ENCODE assay signal across 18 cellular contexts in the genomic region with DNA sequence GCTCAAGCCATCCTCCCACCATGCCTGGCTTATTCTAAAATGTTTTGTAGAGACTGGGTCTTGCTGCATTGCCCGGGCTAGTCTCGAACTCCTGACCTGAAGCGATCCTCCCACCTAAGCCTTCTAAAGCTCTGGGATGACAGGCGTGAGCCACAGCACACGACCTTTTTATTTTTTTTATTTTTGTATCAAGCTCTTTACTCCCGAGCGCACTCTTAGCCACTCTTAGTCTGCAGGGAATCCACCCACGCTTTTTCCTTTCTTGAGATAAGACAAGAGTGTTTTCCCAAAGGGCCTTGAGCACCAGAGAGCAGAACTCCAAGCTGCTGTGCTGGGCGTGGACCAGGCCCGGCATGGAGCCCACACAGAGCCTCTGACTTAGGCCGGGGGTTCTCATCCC. TPM values are rescaled to one million over a fixed set of nuclear protein-coding genes. Genes with fewer than 3 reads are reported as not detected.
A peak's percentile ranks its signal among the peaks of the same experiment; 100 is the strongest.
DNase-seq lines count a peak whose midpoint lies in the region; ATAC-seq and TF ChIP-seq lines count a peak whose summit lies in the region.
"Had no signal": no experiment of that assay in that cellular context is flagged by ENCODE, and none has a peak within 500 bp of the region (broad histone marks: within the 10 kb centered on the region; RNA-seq: fewer than 3 reads in every experiment).

No MANE protein-coding gene starts in this region.

- H3K27me3 Mint-ChIP-seq in mesothelial cell of epicardium (ENCODE audit: low read depth): no peaks in the 10 kb centered on the region

- peak overlapping the region; percentile 79 for H3K27ac Mint-ChIP-seq in mesothelial cell of epicardium
- H3K27ac Mint-ChIP-seq: activated naive CD4-positive, alpha-beta T cell treated with anti-CD3 and anti-CD28 coated beads, Interleukin-2, amount 50 U/mL, for 72 hours; CD4-positive, CD25-positive, alpha-beta regulatory T cell had no signal

- ATAC-seq in Right ventricle myocardium superior (ENCODE audit: poor library complexity): peak; percentile 93
- ATAC-seq: activated naive CD4-positive, alpha-beta T cell treated with anti-CD3 and anti-CD28 coated beads, Interleukin-2, amount 50 U/mL, for 72 hours; Panc1 had no signal

- TF ChIP-seq CTCF in fibroblast of villous mesenchyme (IDR thresholded peaks at IDR 0.05; ENCODE audit: insufficient read depth, low read depth, low read length): no peak
- TF ChIP-seq CTCF in mesothelial cell of epicardium (IDR thresholded peaks at IDR 0.05; ENCODE audit: unreplicated experiment): no peak

- intact Hi-C loops in Right ventricle myocardium superior (cut with DNase I): no loop called here
- intact Hi-C loops in cardiac septum (cut with DNase I): no loop called here

- H3K4me1 Mint-ChIP-seq in mesothelial cell of epicardium: peaks cover 7% of the 10 kb centered on the region
- H3K4me1 Mint-ChIP-seq: CD4-positive, CD25-positive, alpha-beta regulatory T cell had no signal

- H3K4me3 Mint-ChIP-seq in mesothelial cell of epicardium: no peak overlapping the region
- H3K4me3 Mint-ChIP-seq: CD4-positive, CD25-positive, alpha-beta regulatory T cell had no signal

- H3K9me3 Mint-ChIP-seq in mesothelial cell of epicardium: peaks cover 6% of the 10 kb centered on the region

- DNase-seq in Right ventricle myocardium superior (peak; percentile 62), cardiac septum (ENCODE audit: low spot score) (no peak), fibroblast of villous mesenchyme (ENCODE audit: low read depth) (peak; percentile 48), mesothelial cell of epicardium (ENCODE audit: low spot score in 2 of 2, unreplicated experiment in 2 of 2) (no peak), middle frontal gyrus (ENCODE audit: extremely low spot score, low spot score) (no peak), Kasumi-1 (lab: John Stamatoyannopoulos, UW) (no peak)
- no peak for DNase-seq in NK-92 treated with Interleukin-12 subunit alpha and Interleukin-12 subunit beta, amount 100 ng/mL, for 24 hours (lab: John Stamatoyannopoulos, UW)
- no peak for DNase-seq in activated CD8-positive, alpha-beta memory T cell treated with anti-CD3 and anti-CD28 coated beads, Interleukin-2, amount 50 U/mL, for 4 hours
- DNase-seq: activated CD4-positive, alpha-beta T cell treated with anti-CD3 and anti-CD28 coated beads, Interleukin-2, amount 50 U/mL, for 1 hour; CD4-positive, CD25-positive, alpha-beta regulatory T cell; DMS79 treated with DMSO at 0.1 percent for 48 hours; effector CD4-positive, alpha-beta T cell; hypothalamus; kidney glomerular epithelial cell; NCI-H82 had no signal

- H3K4me3 ChIP-seq in fibroblast of villous mesenchyme (ENCODE audit: low read depth, low read length): no peak overlapping the region
- H3K4me3 ChIP-seq: smooth muscle cell had no signal

- H3K36me3 Mint-ChIP-seq in mesothelial cell of epicardium: no peaks in the 10 kb centered on the region
- H3K36me3 Mint-ChIP-seq: activated naive CD4-positive, alpha-beta T cell treated with anti-CD3 and anti-CD28 coated beads, Interleukin-2, amount 50 U/mL, for 72 hours had no signal

RNA-seq across cellular contexts. Expression of gene MAP1LC3B2, which starts 23.4 kb away (rescaled TPM):
- total RNA-seq in Right ventricle myocardium superior (4.1 TPM), cardiac septum (1.9 TPM), fibroblast of villous mesenchyme (0.32 and 0.43 TPM in 2 replicates), mesothelial cell of epicardium (4.5 to 7.1 TPM (median 5.4 TPM) in 3 replicates)

Comparison
In these comparisons a context has a peak if more than half of its experiments do, and no peak if none do; other contexts are left out.
1. DNase-seq: peak in Right ventricle myocardium superior (single experiment) and fibroblast of villous mesenchyme (single experiment); none in cardiac septum (single experiment), mesothelial cell of epicardium (0 of 2), NK-92 treated with Interleukin-12 subunit alpha and Interleukin-12 subunit beta, amount 100 ng/mL, for 24 hours (single experiment), activated CD8-positive, alpha-beta memory T cell treated with anti-CD3 and anti-CD28 coated beads, Interleukin-2, amount 50 U/mL, for 4 hours (single experiment), middle frontal gyrus (single experiment) and Kasumi-1 (0 of 2).